29 cellular contexts compared by ENCODE assay signal in genomic region chr11:103939694-103940093, GRCh38.
DNase-seq lines count a peak whose midpoint lies in the region; ATAC-seq, FAIRE-seq and TF ChIP-seq lines count a peak whose summit lies in the region.
"Had no signal": no experiment of that assay in that cellular context is flagged by ENCODE, and none has a peak within 500 bp of the region (broad histone marks: within the 10 kb centered on the region; RNA-seq: fewer than 3 reads in every experiment).

No MANE protein-coding gene starts in this region.

- no peak overlapping the region for H3K14ac ChIP-seq in IMR-90 (replicated peaks; ENCODE audit: low read depth, low read length)

- CTCF ChIA-PET in IMR-90 (lab: Yijun Ruan, JAX): no interaction called here

- no peaks in the 10 kb centered on the region for H3K79me2 ChIP-seq in keratinocyte (ENCODE audit: control insufficient read depth, insufficient read depth, low read length)

- H3K9ac ChIP-seq in IMR-90 (ENCODE audit: low read depth, low read length): no peak overlapping the region
- no peak overlapping the region for H3K9ac ChIP-seq in keratinocyte (ENCODE audit: control insufficient read depth, extremely low read depth, insufficient read depth, low read length)
- H3K9ac ChIP-seq: BLaER1 had no signal

- H3K36me3 Mint-ChIP-seq in glutamatergic neuron (ENCODE audit: unreplicated experiment): no peaks in the 10 kb centered on the region
- H3K36me3 Mint-ChIP-seq: CD4-positive, alpha-beta memory T cell; IgD-negative memory B cell had no signal

- no peak overlapping the region for H2AK9ac ChIP-seq in IMR-90 (replicated peaks; ENCODE audit: low read depth, low read length, poor library complexity)

- no peak for TF ChIP-seq RAD21 in IMR-90 (IDR thresholded peaks at IDR 0.05; ENCODE audit: low read length)

- H2BK5ac ChIP-seq in IMR-90 (ENCODE audit: low read depth, low read length, poor library complexity, severe bottlenecking): peak overlapping the region; percentile 59

- no peak overlapping the region for H3K4me3 Mint-ChIP-seq in glutamatergic neuron (ENCODE audit: unreplicated experiment)
- H3K4me3 Mint-ChIP-seq: CD4-positive, alpha-beta memory T cell; GM23338 had no signal

- 0 out of 2 replicates have a peak, but pooled peaks cover 2% of the 10 kb centered on the region for H3K9me1 ChIP-seq in IMR-90 (ENCODE audit: insufficient read depth, low read length)
- no peaks in the 10 kb centered on the region for H3K9me1 ChIP-seq in keratinocyte (ENCODE audit: control insufficient read depth, extremely low read depth, insufficient read depth, low read length)

- H3K9me3 ChIP-seq in IMR-90 (ENCODE audit: control insufficient read depth, insufficient read depth, low read length) (no peaks in the 10 kb centered on the region), keratinocyte (ENCODE audit: control insufficient read depth, low read depth, low read length) (no peaks in the 10 kb centered on the region)
- H3K9me3 ChIP-seq: BLaER1, Caco-2, HAP-1, SJSA1 had no signal

- H2BK15ac ChIP-seq in IMR-90 (ENCODE audit: low read depth, low read length): no peak overlapping the region

- ATAC-seq in GM18907 (IDR thresholded peaks at IDR 0.05; ENCODE audit: unreplicated experiment) (peak; percentile 51), GM21619 (IDR thresholded peaks at IDR 0.05; ENCODE audit: unreplicated experiment) (peak; percentile 43), IMR-90 (ENCODE audit: low read depth) (no peak), GM21390 (IDR thresholded peaks at IDR 0.05; ENCODE audit: unreplicated experiment) (no peak)
- ATAC-seq: GM23338, Right ventricle myocardium inferior had no signal

- TF ChIP-seq CTCF in IMR-90 (conservative IDR thresholded peaks at IDR 0.05; ENCODE audit: low read depth, low read length): no peak
- no peak for TF ChIP-seq CTCF in keratinocyte (optimal IDR thresholded peaks at IDR 0.05 in 1 of 3, IDR thresholded peaks at IDR 0.05 in 1 of 3, conservative IDR thresholded peaks at IDR 0.05 in 1 of 3; ENCODE audit: extremely low read depth in 1 of 3, insufficient read depth in 2 of 3, low read length in 3 of 3)
- TF ChIP-seq CTCF in glutamatergic neuron (IDR thresholded peaks at IDR 0.05; ENCODE audit: partially characterized antibody, unreplicated experiment): no peak

- H3K27me3 Mint-ChIP-seq in glutamatergic neuron (ENCODE audit: unreplicated experiment): no peaks in the 10 kb centered on the region
- H3K27me3 Mint-ChIP-seq: CD4-positive, alpha-beta memory T cell; IgD-negative memory B cell had no signal

- peak overlapping the region; percentile 86; the same call in 1 of the 2 replicates for H3K18ac ChIP-seq in IMR-90 (ENCODE audit: low read depth, low read length)

- TF ChIP-seq POLR2A in IMR-90 (IDR thresholded peaks at IDR 0.05; ENCODE audit: low read depth, low read length): no peak

- H3K79me1 ChIP-seq in IMR-90 (ENCODE audit: low read depth in 1 of 2, low read length in 2 of 2): no peaks in the 10 kb centered on the region

- POLR2A ChIA-PET in IMR-90 (lab: Charles Lee; ENCODE audit: unreplicated experiment): no interaction called here

- H2AFZ ChIP-seq in IMR-90 (replicated peaks; ENCODE audit: low read length, poor library complexity): no peak overlapping the region
- peak overlapping the region; percentile 14 for H2AFZ ChIP-seq in keratinocyte (ENCODE audit: control insufficient read depth, low read length)
- H2AFZ ChIP-seq: GM23338 had no signal

- peaks cover 2% of the 10 kb centered on the region for H3K9me3 Mint-ChIP-seq in glutamatergic neuron (ENCODE audit: unreplicated experiment)
- H3K9me3 Mint-ChIP-seq: IgD-negative memory B cell had no signal

- 0 out of 2 replicates have a peak overlapping the region, but pooled peaks have one; percentile 11 for H2BK20ac ChIP-seq in IMR-90 (ENCODE audit: low read depth, low read length)

- no peak overlapping the region for H2AK5ac ChIP-seq in IMR-90 (ENCODE audit: low read depth, low read length)

- FAIRE-seq in keratinocyte (lab: Jason Lieb, UNC): no peak
- FAIRE-seq: GM12891, RCC 7860 had no signal

- H4K5ac ChIP-seq in IMR-90 (ENCODE audit: low read depth, low read length): peak overlapping the region; percentile 84; the same call in 1 of the 2 replicates

- H3K27ac Mint-ChIP-seq in glutamatergic neuron (ENCODE audit: unreplicated experiment): no peak overlapping the region
- H3K27ac Mint-ChIP-seq: CD4-positive, alpha-beta memory T cell; GM23338; IgD-negative memory B cell had no signal

- peak overlapping the region; percentile 42; the same call in 1 of the 2 replicates for H2BK120ac ChIP-seq in IMR-90 (ENCODE audit: low read depth, low read length)

- WGBS in IMR-90 (ENCODE audit: extremely low coverage in 2 of 2, insufficient read length in 1 of 2), 2 experiments: no CpG with 5 or more reads among the region's 3 CpGs

- H3K4me1 ChIP-seq in IMR-90 (ENCODE audit: control insufficient read depth, insufficient read depth, low read length) (no peaks in the 10 kb centered on the region; the same call in 1 of the 2 replicates), keratinocyte (ENCODE audit: control insufficient read depth, extremely low read depth, insufficient read depth, low read length) (peaks cover 13% of the 10 kb centered on the region)
- H3K4me1 ChIP-seq: BLaER1, HAP-1, SJSA1 had no signal

- no peak overlapping the region for H3K27ac ChIP-seq in IMR-90 (ENCODE audit: insufficient read depth, low read length)
- H3K27ac ChIP-seq in keratinocyte (ENCODE audit: control insufficient read depth, insufficient read depth, low read length): no peak overlapping the region
- H3K27ac ChIP-seq: BLaER1, SJSA1 had no signal

- in situ Hi-C loops in IMR-90 (cut with MboI; ENCODE audit: low sequenced_read_pairs): no loop called here

- H3K36me3 ChIP-seq in IMR-90 (ENCODE audit: control insufficient read depth, insufficient read depth, low read length) (no peaks in the 10 kb centered on the region), keratinocyte (ENCODE audit: control insufficient read depth in 2 of 2, extremely low read depth in 1 of 2, insufficient read depth in 2 of 2, low read length in 2 of 2) (no peaks in the 10 kb centered on the region)
- H3K36me3 ChIP-seq: BLaER1, HAP-1, SJSA1 had no signal

- intact Hi-C loops in IMR-90 (cut with micrococcal nuclease): loop anchor here (10.0 kb wide), 1 partner anchor 1295 kb away; no protein-coding TSS in a partner anchor

- H3K27me3 ChIP-seq in IMR-90 (ENCODE audit: control insufficient read depth, insufficient read depth, low read length): no peaks in the 10 kb centered on the region
- H3K27me3 ChIP-seq in keratinocyte (ENCODE audit: control insufficient read depth, extremely low read depth, insufficient read depth, low read length): no peaks in the 10 kb centered on the region
- H3K27me3 ChIP-seq: BLaER1, SJSA1 had no signal

- H3K4me2 ChIP-seq in IMR-90 (ENCODE audit: low read depth, low read length) (no peak overlapping the region), keratinocyte (ENCODE audit: control insufficient read depth, extremely low read depth, insufficient read depth, low read depth, low read length) (no peak overlapping the region)
- H3K4me2 ChIP-seq: BLaER1, GM23338 had no signal

- no peak overlapping the region for H3K23ac ChIP-seq in IMR-90 (ENCODE audit: low read depth, low read length)

- H4K20me1 ChIP-seq in IMR-90 (ENCODE audit: insufficient read depth, low read length) (no peaks in the 10 kb centered on the region), keratinocyte (ENCODE audit: control insufficient read depth, extremely low read depth, insufficient read depth, low read length) (no peaks in the 10 kb centered on the region)
- H4K20me1 ChIP-seq: BLaER1 had no signal

- no TSS peak for BruUV-seq in IMR-90 (replicated peaks; lab: Mats Ljungman, UMichigan)

- H3K56ac ChIP-seq in IMR-90 (ENCODE audit: extremely low read depth, insufficient read depth, low read length): no peak overlapping the region

- no peak overlapping the region for H3K4ac ChIP-seq in IMR-90 (ENCODE audit: low read depth, low read length)

- no peak overlapping the region for H4K91ac ChIP-seq in IMR-90 (ENCODE audit: insufficient read depth, low read depth, low read length)

- dilution Hi-C loops in IMR-90 (cut with HindIII; ENCODE audit: low sequenced_read_pairs, unreplicated experiment) (no loop called here), keratinocyte (cut with MboI; ENCODE audit: extremely low pct_ligation_motif_present, low sequenced_read_pairs) (no loop called here)

- no peak overlapping the region for H3K4me3 ChIP-seq in IMR-90 (ENCODE audit: insufficient read depth, low read depth, low read length)
- H3K4me3 ChIP-seq in keratinocyte (ENCODE audit: control insufficient read depth in 2 of 3, extremely low read depth in 1 of 3, insufficient read depth in 2 of 3, low read depth in 1 of 3, low read length in 3 of 3): no peak overlapping the region
- H3K4me3 ChIP-seq: BLaER1, GM23338, HAP-1, SJSA1 had no signal

- H4K8ac ChIP-seq in IMR-90 (ENCODE audit: low read depth in 2 of 2, low read length in 2 of 2): no peak overlapping the region

- H3K4me1 Mint-ChIP-seq in glutamatergic neuron (ENCODE audit: low read depth, unreplicated experiment): no peaks in the 10 kb centered on the region
- H3K4me1 Mint-ChIP-seq: CD4-positive, alpha-beta memory T cell; IgD-negative memory B cell had no signal

- DNase-seq in IMR-90: no peak
- DNase-seq in keratinocyte (ENCODE audit: low read depth, low spot score): no peak
- no peak for DNase-seq in GF-D8 (lab: John Stamatoyannopoulos, UW)
- DNase-seq in glutamatergic neuron: no peak
- DNase-seq in dermis blood vessel endothelial cell: no peak
- DNase-seq: ACHN; Caco-2; CD4-positive, alpha-beta memory T cell; DMS 273 treated with DMSO at 0.1 percent for 48 hours; DND-41; Kasumi-1; NCI-H1092; NCI-H1436 treated with DMSO at 0.1 percent for 48 hours; NCI-H2029; NCI-H2227 treated with DMSO at 0.1 percent for 48 hours; NCI-H510A; NK-92 treated with Interleukin-12 subunit alpha and Interleukin-12 subunit beta, amount 100 ng/mL, for 24 hours; T-helper 1 cell had no signal

TF ChIP-seq in IMR-90, 13 proteins besides CTCF, POLR2A, EP300 and RAD21:
- TF ChIP-seq, protein P1, sequence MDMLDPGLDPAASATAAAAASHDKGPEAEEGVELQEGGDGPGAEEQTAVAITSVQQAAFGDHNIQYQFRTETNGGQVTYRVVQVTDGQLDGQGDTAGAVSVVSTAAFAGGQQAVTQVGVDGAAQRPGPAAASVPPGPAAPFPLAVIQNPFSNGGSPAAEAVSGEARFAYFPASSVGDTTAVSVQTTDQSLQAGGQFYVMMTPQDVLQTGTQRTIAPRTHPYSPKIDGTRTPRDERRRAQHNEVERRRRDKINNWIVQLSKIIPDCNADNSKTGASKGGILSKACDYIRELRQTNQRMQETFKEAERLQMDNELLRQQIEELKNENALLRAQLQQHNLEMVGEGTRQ (IDR thresholded peaks at IDR 0.05; ENCODE audit: low read depth, low read length): no peak
- no peak for TF ChIP-seq MAZ (IDR thresholded peaks at IDR 0.05; ENCODE audit: borderline replicate concordance, low read depth, low read length)
- no peak for TF ChIP-seq RFX5 (IDR thresholded peaks at IDR 0.05; ENCODE audit: low read depth, low read length)
- TF ChIP-seq NFE2L2 (IDR thresholded peaks at IDR 0.05; ENCODE audit: low read depth, low read length): no peak
- no peak for TF ChIP-seq SMC3 (IDR thresholded peaks at IDR 0.05; ENCODE audit: low read depth, low read length)
- TF ChIP-seq MXI1 (IDR thresholded peaks at IDR 0.05; ENCODE audit: borderline replicate concordance, low read depth, low read length): no peak
- no peak for TF ChIP-seq BHLHE40 (IDR thresholded peaks at IDR 0.05; ENCODE audit: low read depth, low read length)

Comparison
In these comparisons a context has a peak if more than half of its experiments do, and no peak if none do; other contexts are left out.
1. ATAC-seq: peak in GM18907 (single experiment) and GM21619 (single experiment); none in IMR-90 (single experiment) and GM21390 (single experiment).